ENCODE assay signal across 1 cellular context in genomic region chr5:134387443-134387842, GRCh38.
TF ChIP-seq lines count a peak whose summit lies in the region.

No MANE protein-coding gene starts in this region.

TF ChIP-seq in HepG2, 621 proteins besides CTCF, POLR2A, EP300 and RAD21:
- TF ChIP-seq TBX3 (IDR thresholded peaks at IDR 0.05; ENCODE audit: borderline replicate concordance) = no peak
- TF ChIP-seq ZNF564 (CRISPR knock-in tag; IDR thresholded peaks at IDR 0.05) = peak; percentile 100
TF ChIP-seq in HepG2: peak in this region for 1.
